25 cellular contexts compared by ENCODE assay signal in genomic region chr5:81924467-81924866, GRCh38. TPM values are rescaled to one million over a fixed set of nuclear protein-coding genes. Genes with fewer than 3 reads are reported as not detected.
DNase-seq lines count a peak whose midpoint lies in the region; ATAC-seq, FAIRE-seq and TF ChIP-seq lines count a peak whose summit lies in the region.
"Had no signal": no experiment of that assay in that cellular context is flagged by ENCODE, and none has a peak within 500 bp of the region (broad histone marks: within the 10 kb centered on the region; RNA-seq: fewer than 3 reads in every experiment).

No MANE protein-coding gene starts in this region.

- FAIRE-seq in H1 (lab: Jason Lieb, UNC) = no peak
- FAIRE-seq: GM18507, small intestine had no signal

- H3K56ac ChIP-seq in H1 (replicated peaks; ENCODE audit: insufficient read length, low read depth, low read length) = no peak overlapping the region

- no peak overlapping the region for H3K4me3 ChIP-seq in H1 (ENCODE audit: extremely low read depth in 1 of 4, insufficient read depth in 2 of 4, low read depth in 3 of 4, low read length in 4 of 4)
- H3K4me3 ChIP-seq: body of pancreas, coronary artery, prostate gland, thoracic aorta had no signal

- H3K79me1 ChIP-seq in H1 (ENCODE audit: low read depth, low read length) = no peaks in the 10 kb centered on the region

- H2BK20ac ChIP-seq in H1 (ENCODE audit: low read length) = no peak overlapping the region

- H3K79me2 ChIP-seq in H1 (ENCODE audit: control insufficient read depth in 1 of 2, insufficient read depth in 2 of 2, low read length in 2 of 2) = no peaks in the 10 kb centered on the region

- H3K4me1 ChIP-seq in H1 (replicated peaks in 1 of 4; ENCODE audit: control insufficient read depth in 3 of 4, insufficient read depth in 4 of 4, low read length in 3 of 4) = no peaks in the 10 kb centered on the region
- H3K4me1 ChIP-seq: body of pancreas, prostate gland had no signal

- H3K27me3 ChIP-seq in H1 (replicated peaks in 1 of 4; ENCODE audit: control insufficient read depth in 3 of 4, extremely low read depth in 1 of 4, insufficient read depth in 3 of 4, low read length in 3 of 4) = no peaks in the 10 kb centered on the region
- H3K27me3 ChIP-seq: body of pancreas had no signal

- 77% methylated on average over 4 of the region's 4 CpGs; no CpG with 5 or more reads in 1 of the 2 experiments for WGBS in H1 (ENCODE audit: extremely low coverage in 1 of 2, insufficient coverage in 1 of 2, insufficient read length in 1 of 2, insufficient replicate concordance in 2 of 2, low coverage in 1 of 2, low lambda C conversion rate in 2 of 2, missing lambda C conversion rate in 1 of 2), 2 experiments

- peaks cover 0 to 3% of the 10 kb centered on the region in 2 experiments; a peak in 1 of 4 replicates for H3K9me3 ChIP-seq in H1 (ENCODE audit: insufficient read depth in 2 of 2, low read depth in 1 of 2, low read length in 1 of 2)
- H3K9me3 ChIP-seq: prostate gland, SK-N-SH, thoracic aorta had no signal

- H3K9ac ChIP-seq in H1 (replicated peaks in 1 of 4; ENCODE audit: extremely low read depth in 1 of 4, low read depth in 3 of 4, low read length in 3 of 4) = no peak overlapping the region
- H3K9ac ChIP-seq: SK-N-SH had no signal

- no peaks in the 10 kb centered on the region for H3K4me1 Mint-ChIP-seq in effector memory CD8-positive, alpha-beta T cell (ENCODE audit: low read depth in 2 of 2)
- H3K4me1 Mint-ChIP-seq: stimulated activated memory B cell treated with anti-CD40 and anti-IgM and Interleukin-4, amounts not matched to agents 10 μg/mL and 1 μg/mL and 100 μg/mL, for 72 hours had no signal

- ATAC-seq in GM21619 (IDR thresholded peaks at IDR 0.05; ENCODE audit: unreplicated experiment) (no peak), GM19455 (IDR thresholded peaks at IDR 0.05; ENCODE audit: unreplicated experiment) (no peak)
- ATAC-seq in effector memory CD8-positive, alpha-beta T cell (replicated peaks) = no peak
- ATAC-seq: body of pancreas; HCT116; left lobe of liver; stimulated activated memory B cell treated with anti-CD40 and anti-IgM and Interleukin-4, amounts not matched to agents 10 μg/mL and 1 μg/mL and 100 μg/mL, for 72 hours had no signal

- CTCF ChIA-PET in H1 (lab: Charles Lee; ENCODE audit: partially characterized antibody) = interaction anchor here (1.2 kb wide), 1 partner anchor 23 kb away, joined by 5 read pairs; no protein-coding TSS in a partner anchor

- peak overlapping the region; percentile 36 for H2AFZ ChIP-seq in H1 (ENCODE audit: low read length)

- no peak overlapping the region for H3K27ac Mint-ChIP-seq in effector memory CD8-positive, alpha-beta T cell
- H3K27ac Mint-ChIP-seq: activated naive CD8-positive, alpha-beta T cell treated with anti-CD3 and anti-CD28 coated beads, Interleukin-2, amount 10 ng/mL, durations not matched to agents 7 days and 5 days; activated T-helper 2 cell treated with anti-CD3 and anti-CD28 coated beads, Interferon-gamma antibody, Interleukin-2, Interleukin-4, amounts not matched to agents 10 μg/mL and 5 μg/mL and 100 μg/mL, durations not matched to agents 14 hours and 24 hours and 36 hours; nephron progenitor cell; stimulated activated memory B cell treated with anti-CD40 and anti-IgM and Interleukin-4, amounts not matched to agents 10 μg/mL and 1 μg/mL and 100 μg/mL, for 72 hours had no signal

- TF ChIP-seq POLR2A in H1 (IDR thresholded peaks at IDR 0.05; ENCODE audit: control extremely low read depth in 1 of 2, low read depth in 2 of 2, low read length in 2 of 2) = no peak

- H2BK12ac ChIP-seq in H1 (ENCODE audit: low read depth, low read length) = no peak overlapping the region

- no peak for TF ChIP-seq EP300 in H1 (IDR thresholded peaks at IDR 0.05; ENCODE audit: borderline replicate concordance in 1 of 2, low read depth in 2 of 2, low read length in 2 of 2)

- H3K14ac ChIP-seq in H1 (ENCODE audit: insufficient read length) = no peak overlapping the region

- H3K23me2 ChIP-seq in H1 (ENCODE audit: low read depth, low read length) = no peaks in the 10 kb centered on the region

- no peak overlapping the region for H4K8ac ChIP-seq in H1 (ENCODE audit: extremely low read depth, insufficient read depth, low read length)

- no peaks in the 10 kb centered on the region for H3K36me3 Mint-ChIP-seq in effector memory CD8-positive, alpha-beta T cell (ENCODE audit: insufficient read depth)
- H3K36me3 Mint-ChIP-seq: activated naive CD8-positive, alpha-beta T cell treated with anti-CD3 and anti-CD28 coated beads, Interleukin-2, amount 10 ng/mL, durations not matched to agents 7 days and 5 days; stimulated activated memory B cell treated with anti-CD40 and anti-IgM and Interleukin-4, amounts not matched to agents 10 μg/mL and 1 μg/mL and 100 μg/mL, for 72 hours had no signal

- no peak overlapping the region for H2BK120ac ChIP-seq in H1 (replicated peaks; ENCODE audit: low read depth, low read length)

- peaks cover 20 to 33% of the 10 kb centered on the region in 2 donors for H3K27me3 Mint-ChIP-seq in effector memory CD8-positive, alpha-beta T cell
- H3K27me3 Mint-ChIP-seq: stimulated activated memory B cell treated with anti-CD40 and anti-IgM and Interleukin-4, amounts not matched to agents 10 μg/mL and 1 μg/mL and 100 μg/mL, for 72 hours had no signal

- H4K91ac ChIP-seq in H1 (replicated peaks; ENCODE audit: insufficient read length, low read length) = no peak overlapping the region

- TF ChIP-seq CTCF in H1 (IDR thresholded peaks at IDR 0.05; ENCODE audit: control extremely low read depth in 1 of 3, insufficient read depth in 1 of 3, low read depth in 1 of 3, low read length in 3 of 3) = no peak

- H3K4me3 Mint-ChIP-seq in effector memory CD8-positive, alpha-beta T cell = no peak overlapping the region
- H3K4me3 Mint-ChIP-seq: activated naive CD8-positive, alpha-beta T cell treated with anti-CD3 and anti-CD28 coated beads, Interleukin-2, amount 10 ng/mL, durations not matched to agents 7 days and 5 days; nephron progenitor cell; stimulated activated memory B cell treated with anti-CD40 and anti-IgM and Interleukin-4, amounts not matched to agents 10 μg/mL and 1 μg/mL and 100 μg/mL, for 72 hours had no signal

- no peaks in the 10 kb centered on the region for H3K36me3 ChIP-seq in H1 (ENCODE audit: control insufficient read depth in 2 of 4, insufficient read depth in 4 of 4, low read length in 3 of 4)
- H3K36me3 ChIP-seq: prostate gland, thoracic aorta had no signal

- no peak overlapping the region for H2BK15ac ChIP-seq in H1 (ENCODE audit: low read length)

- peaks cover 0 to 2% of the 10 kb centered on the region in 2 donors for H3K9me3 Mint-ChIP-seq in effector memory CD8-positive, alpha-beta T cell
- H3K9me3 Mint-ChIP-seq: activated T-helper 2 cell treated with anti-CD3 and anti-CD28 coated beads, Interferon-gamma antibody, Interleukin-2, Interleukin-4, amounts not matched to agents 10 μg/mL and 5 μg/mL and 100 μg/mL, durations not matched to agents 14 hours and 24 hours and 36 hours; stimulated activated memory B cell treated with anti-CD40 and anti-IgM and Interleukin-4, amounts not matched to agents 10 μg/mL and 1 μg/mL and 100 μg/mL, for 72 hours had no signal

- no peaks in the 10 kb centered on the region for H4K20me1 ChIP-seq in H1 (replicated peaks in 1 of 2; ENCODE audit: control insufficient read depth in 1 of 2, insufficient read depth in 2 of 2, low read length in 2 of 2)

- H3K23ac ChIP-seq in H1 (ENCODE audit: insufficient read length) = no peak overlapping the region

- H3K4me2 ChIP-seq in H1 (ENCODE audit: insufficient read depth in 1 of 2, low read depth in 2 of 2, low read length in 2 of 2) = no peak overlapping the region
- H3K4me2 ChIP-seq: SK-N-SH had no signal

- POLR2A ChIA-PET in H1 (lab: Charles Lee; ENCODE audit: partially characterized antibody) = no interaction called here

- no peak overlapping the region for H2AK5ac ChIP-seq in H1 (ENCODE audit: low read depth, low read length)

- no peak overlapping the region for H4K5ac ChIP-seq in H1 (ENCODE audit: insufficient read length, low read depth, low read length)

- H3K27ac ChIP-seq in H1 (ENCODE audit: low read depth, low read length) = no peak overlapping the region
- H3K27ac ChIP-seq: body of pancreas, coronary artery, prostate gland, thoracic aorta, VCaP had no signal

- TF ChIP-seq RAD21 in H1 (IDR thresholded peaks at IDR 0.05 in 1 of 2, conservative IDR thresholded peaks at IDR 0.05 in 1 of 2; ENCODE audit: low read depth in 2 of 2, low read length in 2 of 2) = no peak

- no peak overlapping the region for H3K4ac ChIP-seq in H1 (replicated peaks; ENCODE audit: insufficient read length, low read depth, low read length)

- no peak overlapping the region for H2BK5ac ChIP-seq in H1 (ENCODE audit: low read depth, low read length)

- peak; percentile 47 for DNase-seq in DMS 273 treated with DMSO at 0.1 percent for 48 hours (lab: John Stamatoyannopoulos, UW)
- DNase-seq in NCI-H2029 treated with DMSO at 0.1 percent for 48 hours (lab: John Stamatoyannopoulos, UW) = peak; percentile 26
- DNase-seq in H1 (ENCODE audit: low read depth in 1 of 2, low spot score in 2 of 2) = no peak
- peak; percentile 17 for DNase-seq in myocyte (ENCODE audit: low read depth)
- DNase-seq in NCI-H1930 (lab: John Stamatoyannopoulos, UW) = no peak
- no peak for DNase-seq in effector memory CD8-positive, alpha-beta T cell
- DNase-seq: activated CD4-positive, alpha-beta T cell treated with anti-CD3 and anti-CD28 coated beads, Interleukin-2, amount 50 U/mL, for 1 hour; activated naive CD8-positive, alpha-beta T cell treated with anti-CD3 and anti-CD28 coated beads, Interleukin-2, amount 10 ng/mL, durations not matched to agents 7 days and 5 days; body of pancreas; NCI-H1436 treated with DMSO at 0.1 percent for 48 hours; NCI-H2227 treated with DMSO at 0.1 percent for 48 hours; nephron progenitor cell; SK-N-SH; small intestine had no signal

- no peak overlapping the region for H3K18ac ChIP-seq in H1 (ENCODE audit: extremely low read depth, low read length)

TF ChIP-seq in H1, 55 proteins besides CTCF, POLR2A, EP300 and RAD21 (continues in another document):
- no peak for TF ChIP-seq HDAC6 (IDR thresholded peaks at IDR 0.05; ENCODE audit: low read depth, low read length)
- TF ChIP-seq KDM4A (IDR thresholded peaks at IDR 0.05; ENCODE audit: low read depth, low read length, severe bottlenecking) = no peak
- TF ChIP-seq TAF1 (IDR thresholded peaks at IDR 0.05; ENCODE audit: low read depth, low read length) = no peak
- no peak for TF ChIP-seq TEAD4 (IDR thresholded peaks at IDR 0.05; ENCODE audit: low read depth, low read length)
- TF ChIP-seq CHD2 (IDR thresholded peaks at IDR 0.05; ENCODE audit: low read length) = no peak

RNA-seq across cellular contexts. Expression of gene ATG10, which starts 47.4 kb away (rescaled TPM):
- total RNA-seq in H1 (2021; fragmentation: NEBNext Ultra II Directional; extraction: Animal tissue kit (Norgen Biotek cat#: 25700)) = 8.8 and 9.4 TPM in 2 replicates
- 2.2 and 3.7 TPM in 2 replicates for polyA plus RNA-seq in H1 (2011; rRNA removed)
- 5.4 TPM for polyA plus RNA-seq in H1 (2011; cell fraction: cytosol; rRNA removed)
- polyA plus RNA-seq in H1 (2011; cell fraction: nucleus; rRNA removed) = 1.9 TPM
- 10.0 to 13.5 TPM (median 10.8 TPM) in 4 replicates for polyA plus RNA-seq in H1 (2012, experiment 1 of 2)
- polyA plus RNA-seq in H1 (2012, experiment 2 of 2) = 4.7 TPM
- polyA plus RNA-seq in H1 (2013, experiment 1 of 2) = 6.3 TPM
- polyA plus RNA-seq in H1 (2013, experiment 2 of 2) = 6.8 TPM
- 3.8 and 5.9 TPM in 2 replicates for polyA minus RNA-seq in H1 (2011; rRNA and poly(A)+ RNA removed)
- 19.1 TPM for polyA minus RNA-seq in H1 (2011; cell fraction: cytosol; rRNA and poly(A)+ RNA removed)
- 29.8 TPM for polyA minus RNA-seq in H1 (2011; cell fraction: nucleus; rRNA and poly(A)+ RNA removed)
- 8.2 and 10.7 TPM in 2 replicates for total RNA-seq in myocyte
- polyA plus RNA-seq in myocyte (2012) = 9.0 TPM

Comparison
In these comparisons a context has a peak if more than half of its experiments do, and no peak if none do; other contexts are left out.
1. DNase-seq: peak in DMS 273 treated with DMSO at 0.1 percent for 48 hours (single experiment), NCI-H2029 treated with DMSO at 0.1 percent for 48 hours (single experiment) and myocyte (single experiment); none in H1 (0 of 2), NCI-H1930 (0 of 2) and effector memory CD8-positive, alpha-beta T cell (0 of 3).